17 cellular contexts compared by ENCODE assay signal in the genomic region with DNA sequence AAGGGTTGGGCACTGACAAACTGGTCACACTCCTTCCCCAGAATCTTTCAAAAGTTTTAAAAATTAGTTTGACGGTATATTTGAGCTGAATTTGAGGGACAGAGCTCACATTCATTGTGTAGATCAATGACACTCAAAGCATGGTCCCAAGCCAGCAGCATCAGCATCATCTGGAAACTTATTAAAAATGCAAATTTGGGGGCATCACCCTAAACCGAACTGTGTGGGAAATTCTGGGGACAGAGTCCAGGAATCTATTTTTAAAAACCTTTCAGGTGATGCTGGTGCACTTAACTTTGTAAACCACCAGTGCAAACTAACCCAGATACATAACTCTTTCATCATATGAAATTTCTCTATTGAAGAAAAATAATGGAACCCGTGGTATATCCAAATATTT. TPM values are rescaled to one million over a fixed set of nuclear protein-coding genes. Genes with fewer than 3 reads are reported as not detected.
A peak's percentile ranks its signal among the peaks of the same experiment; 100 is the strongest.
DNase-seq lines count a peak whose midpoint lies in the region; ATAC-seq and TF ChIP-seq lines count a peak whose summit lies in the region.
"Had no signal": no experiment of that assay in that cellular context is flagged by ENCODE, and none has a peak within 500 bp of the region (broad histone marks: within the 10 kb centered on the region; RNA-seq: fewer than 3 reads in every experiment).

No MANE protein-coding gene starts in this region.

- H3K27ac Mint-ChIP-seq in T-helper 17 cell: no peak overlapping the region
- H3K27ac Mint-ChIP-seq: CD4-positive, CD25-positive, alpha-beta regulatory T cell; IgD-negative memory B cell had no signal

- TF ChIP-seq CTCF in sigmoid colon (IDR thresholded peaks at IDR 0.05): no peak

- H3K4me1 ChIP-seq in sigmoid colon: no peaks in the 10 kb centered on the region

- peaks cover 3% of the 10 kb centered on the region for H3K36me3 Mint-ChIP-seq in T-helper 17 cell (ENCODE audit: low read depth)
- H3K36me3 Mint-ChIP-seq: CD4-positive, CD25-positive, alpha-beta regulatory T cell; IgD-negative memory B cell had no signal

- peak; percentile 46 for ATAC-seq in GM19397 (IDR thresholded peaks at IDR 0.05; ENCODE audit: unreplicated experiment)
- ATAC-seq in HG03432 (IDR thresholded peaks at IDR 0.05; ENCODE audit: unreplicated experiment): peak; percentile 38
- ATAC-seq in T-helper 17 cell: no peak
- ATAC-seq: HCT116 had no signal

- DNase-seq in GM03348 (ENCODE audit: low spot score): peak; percentile 2
- DNase-seq in epithelial cell of prostate (ENCODE audit: low read depth, low spot score): no peak
- no peak for DNase-seq in T-helper 17 cell
- DNase-seq in NCI-H1930 (lab: John Stamatoyannopoulos, UW): no peak
- DNase-seq in sigmoid colon: no peak
- DNase-seq: 8988T; ACHN; Calu3; CD4-positive, CD25-positive, alpha-beta regulatory T cell; DMS 273 treated with DMSO at 0.1 percent for 48 hours; KG1 had no signal

- peaks cover 34% of the 10 kb centered on the region for H3K27me3 Mint-ChIP-seq in T-helper 17 cell

- H3K9me3 ChIP-seq in T-helper 17 cell (ENCODE audit: control insufficient read depth, low read length, poor library complexity, severe bottlenecking) (no peaks in the 10 kb centered on the region), sigmoid colon (no peaks in the 10 kb centered on the region)
- H3K9me3 ChIP-seq: BLaER1 treated with 17β-estradiol and CSF1 and Interleukin-3, amounts not matched to agents 10 nM and 100 nM had no signal

- TF ChIP-seq POLR2A in sigmoid colon (IDR thresholded peaks at IDR 0.05): no peak

- 26 to 31% methylated on average over 3 of the region's 3 CpGs for WGBS in sigmoid colon, 2 donors

- no peaks in the 10 kb centered on the region for H3K36me3 ChIP-seq in sigmoid colon
- H3K36me3 ChIP-seq: BLaER1 treated with 17β-estradiol and CSF1 and Interleukin-3, amounts not matched to agents 10 nM and 100 nM had no signal

- H3K27ac ChIP-seq in epithelial cell of prostate (peak overlapping the region; percentile 40), sigmoid colon (no peak overlapping the region)
- H3K27ac ChIP-seq: BLaER1 treated with 17β-estradiol and CSF1 and Interleukin-3, amounts not matched to agents 10 nM and 100 nM had no signal

- no peak overlapping the region for H3K4me3 Mint-ChIP-seq in T-helper 17 cell
- H3K4me3 Mint-ChIP-seq: CD4-positive, CD25-positive, alpha-beta regulatory T cell; IgD-negative memory B cell had no signal

- H3K4me1 Mint-ChIP-seq in T-helper 17 cell: no peaks in the 10 kb centered on the region
- H3K4me1 Mint-ChIP-seq: CD4-positive, CD25-positive, alpha-beta regulatory T cell had no signal

- H3K4me3 ChIP-seq in sigmoid colon: no peak overlapping the region
- H3K4me3 ChIP-seq: BLaER1 treated with 17β-estradiol and CSF1 and Interleukin-3, amounts not matched to agents 10 nM and 100 nM had no signal

- no peaks in the 10 kb centered on the region for H3K27me3 ChIP-seq in sigmoid colon
- H3K27me3 ChIP-seq: BLaER1 treated with 17β-estradiol and CSF1 and Interleukin-3, amounts not matched to agents 10 nM and 100 nM had no signal

- intact Hi-C loops in sigmoid colon (cut with DNase I): no loop called here

- no peak for TF ChIP-seq EP300 in sigmoid colon (IDR thresholded peaks at IDR 0.05)

RNA-seq across cellular contexts. Expression of a gene that starts 58.1 kb away (rescaled TPM):
- total RNA-seq in T-helper 17 cell (10 to 100 TPM; 26.2 to 28.8 TPM), sigmoid colon (10 to 100 TPM; 19.9 to 28.5 (median 23.7) TPM)
- 10 to 100 TPM in 1 of 3 donors, 1 to 10 TPM in 2; 7.6 to 13.5 (median 7.8) TPM for polyA plus RNA-seq in sigmoid colon
- total RNA-seq: Daoy had no signal
